ENCODE assay signal across 1 cellular context in the genomic region with DNA sequence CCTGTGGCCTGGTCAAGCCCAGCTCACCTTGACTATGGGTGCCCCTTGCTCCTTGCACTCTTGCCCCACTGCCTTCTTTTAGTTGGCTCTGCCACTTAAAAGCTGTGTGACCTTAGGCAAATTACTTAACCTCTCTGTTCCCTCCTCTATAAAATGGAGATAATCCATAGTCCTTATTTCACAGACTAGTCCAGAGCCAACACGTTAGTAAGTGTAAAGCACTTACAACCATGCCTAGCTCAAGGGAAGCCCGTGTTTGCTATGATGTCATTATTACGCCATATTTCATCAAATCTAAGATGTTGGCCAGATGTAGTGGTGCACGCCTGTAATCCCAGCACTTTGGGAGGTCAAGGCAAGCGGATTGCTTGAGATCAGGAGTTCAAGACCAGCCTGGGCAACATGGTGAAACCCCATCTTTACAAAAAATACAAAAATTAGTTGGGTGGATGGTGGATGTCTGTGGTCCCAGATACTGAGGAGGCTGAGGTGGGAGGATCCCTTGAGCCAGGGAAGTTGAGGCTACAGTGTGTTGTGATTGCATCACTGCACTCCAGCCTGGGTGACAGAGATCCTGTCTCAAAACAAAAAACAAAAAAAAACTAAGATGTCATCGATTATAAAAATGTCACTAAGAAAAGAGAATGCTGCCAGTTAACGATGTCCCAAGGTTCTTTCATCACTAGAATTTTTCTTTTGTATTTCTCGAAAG.
TF ChIP-seq lines count a peak whose summit lies in the region.

No MANE protein-coding gene starts in this region.

TF ChIP-seq in HEK293, 187 proteins besides CTCF, POLR2A, EP300 and RAD21 (continued from another document):
- TF ChIP-seq, protein P1, sequence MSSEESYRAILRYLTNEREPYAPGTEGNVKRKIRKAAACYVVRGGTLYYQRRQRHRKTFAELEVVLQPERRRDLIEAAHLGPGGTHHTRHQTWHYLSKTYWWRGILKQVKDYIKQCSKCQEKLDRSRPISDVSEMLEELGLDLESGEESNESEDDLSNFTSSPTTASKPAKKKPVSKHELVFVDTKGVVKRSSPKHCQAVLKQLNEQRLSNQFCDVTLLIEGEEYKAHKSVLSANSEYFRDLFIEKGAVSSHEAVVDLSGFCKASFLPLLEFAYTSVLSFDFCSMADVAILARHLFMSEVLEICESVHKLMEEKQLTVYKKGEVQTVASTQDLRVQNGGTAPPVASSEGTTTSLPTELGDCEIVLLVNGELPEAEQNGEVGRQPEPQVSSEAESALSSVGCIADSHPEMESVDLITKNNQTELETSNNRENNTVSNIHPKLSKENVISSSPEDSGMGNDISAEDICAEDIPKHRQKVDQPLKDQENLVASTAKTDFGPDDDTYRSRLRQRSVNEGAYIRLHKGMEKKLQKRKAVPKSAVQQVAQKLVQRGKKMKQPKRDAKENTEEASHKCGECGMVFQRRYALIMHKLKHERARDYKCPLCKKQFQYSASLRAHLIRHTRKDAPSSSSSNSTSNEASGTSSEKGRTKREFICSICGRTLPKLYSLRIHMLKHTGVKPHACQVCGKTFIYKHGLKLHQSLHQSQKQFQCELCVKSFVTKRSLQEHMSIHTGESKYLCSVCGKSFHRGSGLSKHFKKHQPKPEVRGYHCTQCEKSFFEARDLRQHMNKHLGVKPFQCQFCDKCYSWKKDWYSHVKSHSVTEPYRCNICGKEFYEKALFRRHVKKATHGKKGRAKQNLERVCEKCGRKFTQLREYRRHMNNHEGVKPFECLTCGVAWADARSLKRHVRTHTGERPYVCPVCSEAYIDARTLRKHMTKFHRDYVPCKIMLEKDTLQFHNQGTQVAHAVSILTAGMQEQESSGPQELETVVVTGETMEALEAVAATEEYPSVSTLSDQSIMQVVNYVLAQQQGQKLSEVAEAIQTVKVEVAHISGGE (tag by site-specific recombination; conservative IDR thresholded peaks at IDR 0.05; ENCODE audit: low read depth) = no peak
- TF ChIP-seq ZNF830 (tag by site-specific recombination; IDR thresholded peaks at IDR 0.05; ENCODE audit: low read depth) (no peak), ZNF48 (tag by site-specific recombination; IDR thresholded peaks at IDR 0.05) (no peak)
